ENCODE assay signal across 3 cellular contexts in genomic region chr10:45243261-45243660, GRCh38.
TF ChIP-seq lines count a peak whose summit lies in the region.

No MANE protein-coding gene starts in this region.

TF ChIP-seq in HepG2, 621 proteins besides CTCF, POLR2A, EP300 and RAD21:
- TF ChIP-seq ZNF331 (CRISPR knock-in tag; IDR thresholded peaks at IDR 0.05) (peak; percentile 86), ATF3 (CRISPR knock-in tag; IDR thresholded peaks at IDR 0.05) (no peak)

TF ChIP-seq in GM23338, 12 proteins besides CTCF, POLR2A, EP300 and RAD21:
- TF ChIP-seq REST (IDR thresholded peaks at IDR 0.05; ENCODE audit: unreplicated experiment): no peak
- peak; percentile 79 for TF ChIP-seq ZNF331 (CRISPR knock-in tag; IDR thresholded peaks at IDR 0.05; ENCODE audit: low read depth)

TF ChIP-seq in H1, 55 proteins besides CTCF, POLR2A, EP300 and RAD21:
- TF ChIP-seq BRCA1 (IDR thresholded peaks at IDR 0.05; ENCODE audit: low read depth, low read length): no peak
